ENCODE assay signal across 8 cellular contexts in genomic region chr13:48094404-48094780, GRCh38. TPM values are rescaled to one million over a fixed set of nuclear protein-coding genes. Genes with fewer than 3 reads are reported as not detected.
A peak's percentile ranks its signal among the peaks of the same experiment; 100 is the strongest.
DNase-seq lines count a peak whose midpoint lies in the region; ATAC-seq and TF ChIP-seq lines count a peak whose summit lies in the region.

No MANE protein-coding gene starts in this region.

- H3K27me3 Mint-ChIP-seq in osteocyte (ENCODE audit: unreplicated experiment), result peaks cover 9% of the 10 kb centered on the region

- TF ChIP-seq CTCF in WERI-Rb-1 (IDR thresholded peaks at IDR 0.05; ENCODE audit: low read depth, low read length) (no peak), fibroblast of villous mesenchyme (IDR thresholded peaks at IDR 0.05; ENCODE audit: insufficient read depth, low read depth, low read length) (no peak), osteocyte (IDR thresholded peaks at IDR 0.05) (no peak)

- H3K27me3 ChIP-seq in WERI-Rb-1 (ENCODE audit: insufficient read depth, low read depth, severe bottlenecking), result no peaks in the 10 kb centered on the region

- H3K4me1 Mint-ChIP-seq in osteocyte (ENCODE audit: unreplicated experiment), result peaks cover 31% of the 10 kb centered on the region

- H3K36me3 ChIP-seq in WERI-Rb-1, result no peaks in the 10 kb centered on the region

- no peaks in the 10 kb centered on the region for H3K36me3 Mint-ChIP-seq in osteocyte (ENCODE audit: unreplicated experiment)

- peak overlapping the region; percentile 92 for H3K27ac Mint-ChIP-seq in osteocyte (ENCODE audit: unreplicated experiment)

- peak overlapping the region; percentile 95 for H3K4me3 Mint-ChIP-seq in osteocyte (ENCODE audit: unreplicated experiment)

- H3K27ac ChIP-seq in WERI-Rb-1, result peak overlapping the region; percentile 86

- H3K4me3 ChIP-seq in WERI-Rb-1 (ENCODE audit: low read depth, low read length) (peak overlapping the region; percentile 85), fibroblast of villous mesenchyme (ENCODE audit: low read depth, low read length) (peak overlapping the region; percentile 99)

- ATAC-seq in GM18502 (IDR thresholded peaks at IDR 0.05; ENCODE audit: poor library complexity, unreplicated experiment), result peak; percentile 31
- ATAC-seq in HG02943 (IDR thresholded peaks at IDR 0.05; ENCODE audit: low read depth, unreplicated experiment), result peak; percentile 25
- ATAC-seq in GM18517 (IDR thresholded peaks at IDR 0.05; ENCODE audit: unreplicated experiment), result no peak
- no peak for ATAC-seq in HG03108 (IDR thresholded peaks at IDR 0.05; ENCODE audit: unreplicated experiment)

- no peaks in the 10 kb centered on the region for H3K9me3 ChIP-seq in WERI-Rb-1 (ENCODE audit: severe bottlenecking)

- no peak for DNase-seq in WERI-Rb-1
- peak; percentile 26 for DNase-seq in fibroblast of villous mesenchyme (ENCODE audit: low read depth)
- no peak for DNase-seq in osteocyte (ENCODE audit: extremely low spot score, unreplicated experiment)
- no peak for DNase-seq in NCI-H1436 (lab: John Stamatoyannopoulos, UW)

- peaks cover 3% of the 10 kb centered on the region for H3K9me3 Mint-ChIP-seq in osteocyte (ENCODE audit: unreplicated experiment)

RNA-seq across cellular contexts. Expression of gene MED4, which starts 0.5 kb away (rescaled TPM):
- total RNA-seq in fibroblast of villous mesenchyme, result 21.6 and 27.2 TPM in 2 replicates
- 38.6 and 44.2 TPM in 2 replicates for total RNA-seq in osteocyte

RNA-seq across cellular contexts. Expression of gene NUDT15, which starts 56.9 kb away (rescaled TPM):
- 14.5 and 23.7 TPM in 2 replicates for total RNA-seq in fibroblast of villous mesenchyme
- 9.0 and 9.3 TPM in 2 replicates for total RNA-seq in osteocyte

Comparison
In these comparisons a context has a peak if more than half of its experiments do, and no peak if none do; other contexts are left out.
1. ATAC-seq: peak in GM18502 (single experiment) and HG02943 (single experiment); none in GM18517 (single experiment) and HG03108 (single experiment).